ENCODE assay signal across 8 cellular contexts in genomic region chr9:83978992-83979811, GRCh38. TPM values are rescaled to one million over a fixed set of nuclear protein-coding genes. Genes with fewer than 3 reads are reported as not detected.
DNase-seq lines count a peak whose midpoint lies in the region; ATAC-seq and TF ChIP-seq lines count a peak whose summit lies in the region.

No MANE protein-coding gene starts in this region.

- peak; percentile 5 for TF ChIP-seq POLR2A in GM19193 (IDR thresholded peaks at IDR 0.05; ENCODE audit: extremely low read depth, insufficient read depth, insufficient read length)

- H3K36me3 ChIP-seq in HUES64 (ENCODE audit: insufficient read depth, low read length) = peaks cover 50% of the 10 kb centered on the region

- H3K27me3 Mint-ChIP-seq in activated T-helper 2 cell treated with anti-CD3 and anti-CD28 coated beads, Interferon-gamma antibody, Interleukin-2, Interleukin-4, amounts not matched to agents 10 μg/mL and 5 μg/mL and 100 μg/mL, durations not matched to agents 14 hours and 24 hours and 36 hours (ENCODE audit: low read depth) = no peaks in the 10 kb centered on the region
- H3K27me3 Mint-ChIP-seq in naive thymus-derived CD8-positive, alpha-beta T cell = peaks cover 0 to 6% (median 0%) of the 10 kb centered on the region in 5 donors

- under 1% methylated on average over 49 of the region's 55 CpGs for WGBS in HUES64

- no peaks in the 10 kb centered on the region for H3K9me3 Mint-ChIP-seq in activated T-helper 2 cell treated with anti-CD3 and anti-CD28 coated beads, Interferon-gamma antibody, Interleukin-2, Interleukin-4, amounts not matched to agents 10 μg/mL and 5 μg/mL and 100 μg/mL, durations not matched to agents 14 hours and 24 hours and 36 hours
- peaks cover 0 to 2% (median 0%) of the 10 kb centered on the region in 9 donors for H3K9me3 Mint-ChIP-seq in naive thymus-derived CD8-positive, alpha-beta T cell
- no peaks in the 10 kb centered on the region for H3K9me3 Mint-ChIP-seq in stimulated activated effector memory CD8-positive, alpha-beta T cell treated with anti-CD3 and anti-CD28 coated beads, Interleukin-12 subunit alpha, Interleukin-12 subunit beta, amount 100 ng/mL, for 72 hours

- H3K27ac Mint-ChIP-seq in activated T-helper 2 cell treated with anti-CD3 and anti-CD28 coated beads, Interferon-gamma antibody, Interleukin-2, Interleukin-4, amounts not matched to agents 10 μg/mL and 5 μg/mL and 100 μg/mL, durations not matched to agents 14 hours and 24 hours and 36 hours = peak overlapping the region; percentile 99
- H3K27ac Mint-ChIP-seq in naive thymus-derived CD8-positive, alpha-beta T cell = peak overlapping the region; percentile 97 to 100 (median 100)
- H3K27ac Mint-ChIP-seq in stimulated activated effector memory CD8-positive, alpha-beta T cell treated with anti-CD3 and anti-CD28 coated beads, Interleukin-12 subunit alpha, Interleukin-12 subunit beta, amount 100 ng/mL, for 72 hours = peak overlapping the region; percentile 100

- intact Hi-C loops in activated T-helper 2 cell treated with anti-CD3 and anti-CD28 coated beads, Interferon-gamma antibody, Interleukin-2, Interleukin-4, amounts not matched to agents 10 μg/mL and 5 μg/mL and 100 μg/mL, durations not matched to agents 14 hours and 24 hours and 36 hours (cut with micrococcal nuclease) = no loop called here

- no peaks in the 10 kb centered on the region for H3K27me3 ChIP-seq in AG04450 (ENCODE audit: control insufficient read depth, insufficient read depth, low read length)
- H3K27me3 ChIP-seq in HUES64 (ENCODE audit: insufficient read depth, low read length) = no peaks in the 10 kb centered on the region

- peak overlapping the region; percentile 100 for H3K9ac ChIP-seq in HUES64 (ENCODE audit: low read depth, low read length)

- peak; percentile 48 to 53 for ATAC-seq in naive thymus-derived CD8-positive, alpha-beta T cell
- peak; percentile 66 for ATAC-seq in stimulated activated effector memory CD8-positive, alpha-beta T cell treated with anti-CD3 and anti-CD28 coated beads, Interleukin-12 subunit alpha, Interleukin-12 subunit beta, amount 100 ng/mL, for 72 hours

- H3K27ac ChIP-seq in AG04450 (ENCODE audit: low read depth, low read length) = peak overlapping the region; percentile 98
- peak overlapping the region; percentile 99 for H3K27ac ChIP-seq in HUES64 (ENCODE audit: low read depth, low read length)

- H3K9me3 ChIP-seq in AG04450 (ENCODE audit: control insufficient read depth, insufficient read depth, low read length) = peaks cover 4% of the 10 kb centered on the region; the same call in 1 of the 2 replicates
- no peaks in the 10 kb centered on the region for H3K9me3 ChIP-seq in HUES64 (ENCODE audit: insufficient read depth, low read depth, low read length)

- DNase-seq in AG04450 (ENCODE audit: low read depth, low spot score) (peak; percentile 59), RKO (ENCODE audit: low spot score) (peak; percentile 86), fibroblast of mammary gland (ENCODE audit: low read depth) (peak; percentile 77)
- DNase-seq in activated T-helper 2 cell treated with anti-CD3 and anti-CD28 coated beads, Interferon-gamma antibody, Interleukin-2, Interleukin-4, amounts not matched to agents 10 μg/mL and 5 μg/mL and 100 μg/mL, durations not matched to agents 14 hours and 24 hours and 36 hours (ENCODE audit: low spot score) = peak; percentile 85
- DNase-seq in naive thymus-derived CD8-positive, alpha-beta T cell = peak; percentile 76 to 95 (median 84)
- DNase-seq in stimulated activated effector memory CD8-positive, alpha-beta T cell treated with anti-CD3 and anti-CD28 coated beads, Interleukin-12 subunit alpha, Interleukin-12 subunit beta, amount 100 ng/mL, for 72 hours (ENCODE audit: low spot score in 2 of 2) = peak; percentile 66 to 91

- TF ChIP-seq CTCF in AG04450 (IDR thresholded peaks at IDR 0.05; ENCODE audit: low read depth, low read length) = no peak
- TF ChIP-seq CTCF in fibroblast of mammary gland (conservative IDR thresholded peaks at IDR 0.05; ENCODE audit: control insufficient read depth, insufficient read depth, low read depth, low read length) = no peak

- peaks cover 65% of the 10 kb centered on the region for H3K36me3 Mint-ChIP-seq in activated T-helper 2 cell treated with anti-CD3 and anti-CD28 coated beads, Interferon-gamma antibody, Interleukin-2, Interleukin-4, amounts not matched to agents 10 μg/mL and 5 μg/mL and 100 μg/mL, durations not matched to agents 14 hours and 24 hours and 36 hours (ENCODE audit: low read depth)
- H3K36me3 Mint-ChIP-seq in naive thymus-derived CD8-positive, alpha-beta T cell = peaks cover 15 to 55% (median 26%) of the 10 kb centered on the region in 3 donors
- peaks cover 76% of the 10 kb centered on the region for H3K36me3 Mint-ChIP-seq in stimulated activated effector memory CD8-positive, alpha-beta T cell treated with anti-CD3 and anti-CD28 coated beads, Interleukin-12 subunit alpha, Interleukin-12 subunit beta, amount 100 ng/mL, for 72 hours

- POLR2A ChIA-PET in AG04450 (lab: Yijun Ruan, JAX) = interaction anchor here (0.7 to 1.8 kb wide), 7 partner anchors 12 to 315 kb away, joined by 3 to 13 read pairs (median 5); partner anchors contain the start of gene KIF27
- POLR2A ChIA-PET in naive thymus-derived CD8-positive, alpha-beta T cell (lab: Charles Lee) = interaction anchor here (1.0 to 5.3 kb wide), 14 partner anchors 8 to 358 kb away, joined by 3 to 141 read pairs (median 8); partner anchors contain the start of genes GKAP1, IDNK, KIF27 and UBQLN1

- peak overlapping the region; percentile 100 for H3K4me3 Mint-ChIP-seq in activated T-helper 2 cell treated with anti-CD3 and anti-CD28 coated beads, Interferon-gamma antibody, Interleukin-2, Interleukin-4, amounts not matched to agents 10 μg/mL and 5 μg/mL and 100 μg/mL, durations not matched to agents 14 hours and 24 hours and 36 hours (ENCODE audit: low read depth)
- peak overlapping the region; percentile 91 to 100 (median 98) for H3K4me3 Mint-ChIP-seq in naive thymus-derived CD8-positive, alpha-beta T cell
- peak overlapping the region; percentile 99 for H3K4me3 Mint-ChIP-seq in stimulated activated effector memory CD8-positive, alpha-beta T cell treated with anti-CD3 and anti-CD28 coated beads, Interleukin-12 subunit alpha, Interleukin-12 subunit beta, amount 100 ng/mL, for 72 hours

- peaks cover 25% of the 10 kb centered on the region for H3K4me1 ChIP-seq in HUES64 (ENCODE audit: insufficient read depth, low read length)

- peaks cover 52% of the 10 kb centered on the region for H3K4me1 Mint-ChIP-seq in activated T-helper 2 cell treated with anti-CD3 and anti-CD28 coated beads, Interferon-gamma antibody, Interleukin-2, Interleukin-4, amounts not matched to agents 10 μg/mL and 5 μg/mL and 100 μg/mL, durations not matched to agents 14 hours and 24 hours and 36 hours (ENCODE audit: low read depth)
- peaks cover 35 to 57% (median 51%) of the 10 kb centered on the region in 4 donors for H3K4me1 Mint-ChIP-seq in naive thymus-derived CD8-positive, alpha-beta T cell
- H3K4me1 Mint-ChIP-seq in stimulated activated effector memory CD8-positive, alpha-beta T cell treated with anti-CD3 and anti-CD28 coated beads, Interleukin-12 subunit alpha, Interleukin-12 subunit beta, amount 100 ng/mL, for 72 hours = peaks cover 43% of the 10 kb centered on the region

- peak overlapping the region; percentile 98 for H3K4me3 ChIP-seq in AG04450 (ENCODE audit: low read depth, low read length)
- peak overlapping the region; percentile 97 for H3K4me3 ChIP-seq in HUES64 (ENCODE audit: low read length)
- peak overlapping the region; percentile 99 for H3K4me3 ChIP-seq in fibroblast of mammary gland (ENCODE audit: control insufficient read depth, low read depth, low read length)

- CTCF ChIA-PET in AG04450 (lab: Charles Lee) = interaction anchor here (0.6 to 1.4 kb wide), 4 partner anchors 42 to 395 kb away, joined by 3 to 16 read pairs (median 3); no protein-coding TSS in a partner anchor

RNA-seq across cellular contexts. Expression of gene HNRNPK, which starts 0.8 kb away (rescaled TPM):
- polyA plus RNA-seq in AG04450 (2011; rRNA removed) = 586 and 673 TPM in 2 replicates
- 569 and 585 TPM in 2 replicates for polyA minus RNA-seq in AG04450 (2011; rRNA and poly(A)+ RNA removed)
- 747 TPM for polyA plus RNA-seq in HUES64 (2013, experiment 1 of 2)
- polyA plus RNA-seq in HUES64 (2013, experiment 2 of 2) = 693 TPM
- 855 and 856 TPM in 2 replicates for total RNA-seq in activated T-helper 2 cell treated with anti-CD3 and anti-CD28 coated beads, Interferon-gamma antibody, Interleukin-2, Interleukin-4, amounts not matched to agents 10 μg/mL and 5 μg/mL and 100 μg/mL, durations not matched to agents 14 hours and 24 hours and 36 hours
- total RNA-seq in naive thymus-derived CD8-positive, alpha-beta T cell = 100 to 1,000 TPM; 653 to 706 TPM
- polyA plus RNA-seq in naive thymus-derived CD8-positive, alpha-beta T cell = 100 to 1,000 TPM; 760 to 890 (median 849) TPM

RNA-seq across cellular contexts. Expression of gene RMI1, which starts 1.4 kb away (rescaled TPM):
- 4.0 and 4.7 TPM in 2 replicates for polyA plus RNA-seq in AG04450 (2011; rRNA removed)
- 2.3 and 5.4 TPM in 2 replicates for polyA minus RNA-seq in AG04450 (2011; rRNA and poly(A)+ RNA removed)
- 29.8 TPM for polyA plus RNA-seq in HUES64 (2013, experiment 1 of 2)
- polyA plus RNA-seq in HUES64 (2013, experiment 2 of 2) = 31.2 TPM
- 26.1 and 27.3 TPM in 2 replicates for total RNA-seq in activated T-helper 2 cell treated with anti-CD3 and anti-CD28 coated beads, Interferon-gamma antibody, Interleukin-2, Interleukin-4, amounts not matched to agents 10 μg/mL and 5 μg/mL and 100 μg/mL, durations not matched to agents 14 hours and 24 hours and 36 hours
- 1 to 10 TPM; 6.6 to 8.3 TPM for total RNA-seq in naive thymus-derived CD8-positive, alpha-beta T cell
- 1 to 10 TPM; 5.3 to 6.7 (median 6.3) TPM for polyA plus RNA-seq in naive thymus-derived CD8-positive, alpha-beta T cell

RNA-seq across cellular contexts. Expression of gene KIF27, which starts 58.0 kb away (rescaled TPM):
- polyA plus RNA-seq in AG04450 (2011; rRNA removed) = 1.1 and 2.1 TPM in 2 replicates
- polyA minus RNA-seq in AG04450 (2011; rRNA and poly(A)+ RNA removed) = 1.4 and 2.2 TPM in 2 replicates
- 1.5 TPM for polyA plus RNA-seq in HUES64 (2013, experiment 1 of 2)
- 2.3 TPM for polyA plus RNA-seq in HUES64 (2013, experiment 2 of 2)
- total RNA-seq in activated T-helper 2 cell treated with anti-CD3 and anti-CD28 coated beads, Interferon-gamma antibody, Interleukin-2, Interleukin-4, amounts not matched to agents 10 μg/mL and 5 μg/mL and 100 μg/mL, durations not matched to agents 14 hours and 24 hours and 36 hours = 2.3 and 2.7 TPM in 2 replicates
- 1 to 10 TPM; 7.4 to 8.4 TPM for total RNA-seq in naive thymus-derived CD8-positive, alpha-beta T cell
- polyA plus RNA-seq in naive thymus-derived CD8-positive, alpha-beta T cell = 1 to 10 TPM; 1.1 to 2.1 (median 1.3) TPM

Comparison
In these comparisons a context has a peak if more than half of its experiments do, and no peak if none do; other contexts are left out.
1. Peak in every context shown above with its lines: DNase-seq, ATAC-seq, H3K4me3 ChIP-seq and H3K27ac ChIP-seq.